8 cellular contexts compared by ENCODE assay signal in the genomic region with DNA sequence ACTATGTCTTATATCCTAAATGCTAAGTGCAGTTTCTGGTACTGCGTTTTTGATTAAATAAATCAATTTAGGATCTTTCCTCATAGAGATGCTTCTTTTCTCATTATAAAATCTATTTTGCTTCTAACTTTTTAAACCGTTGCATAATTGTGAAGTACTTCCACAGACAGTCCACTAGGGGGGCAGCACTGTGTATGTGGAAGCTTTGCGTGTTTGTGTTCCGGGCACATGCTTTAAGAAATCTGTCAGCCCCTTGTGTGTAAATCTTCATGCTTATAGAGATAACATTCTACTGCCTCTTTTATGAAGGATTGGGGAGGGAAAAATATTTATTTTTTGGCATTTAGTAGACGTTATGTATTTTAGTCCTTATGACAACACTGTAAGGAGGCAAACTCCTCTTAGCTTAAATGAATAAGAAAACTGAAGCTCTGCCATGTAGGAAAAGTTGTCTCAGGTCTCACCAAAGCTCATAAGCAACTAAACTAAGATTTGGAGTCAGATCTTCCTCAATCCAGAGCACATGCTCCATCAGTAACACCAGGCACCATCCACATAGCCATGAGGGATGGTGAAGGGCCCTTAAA.
A peak's percentile ranks its signal among the peaks of the same experiment; 100 is the strongest.
DNase-seq lines count a peak whose midpoint lies in the region; ATAC-seq and TF ChIP-seq lines count a peak whose summit lies in the region.

No MANE protein-coding gene starts in this region.

- peaks cover 2% of the 10 kb centered on the region for H3K9me3 Mint-ChIP-seq in neural crest cell
- H3K9me3 Mint-ChIP-seq in activated CD8-positive, alpha-beta memory T cell treated with anti-CD3 and anti-CD28 coated beads, Interleukin-2, amount 10 ng/mL, durations not matched to agents 7 days and 5 days (ENCODE audit: low read depth), result no peaks in the 10 kb centered on the region

- peak; percentile 91 for ATAC-seq in GM21723 (IDR thresholded peaks at IDR 0.05; ENCODE audit: unreplicated experiment)
- no peak for ATAC-seq in activated CD8-positive, alpha-beta memory T cell treated with anti-CD3 and anti-CD28 coated beads, Interleukin-2, amount 10 ng/mL, durations not matched to agents 7 days and 5 days

- no peaks in the 10 kb centered on the region for H3K36me3 Mint-ChIP-seq in neural crest cell (ENCODE audit: low read depth)
- H3K36me3 Mint-ChIP-seq in activated CD8-positive, alpha-beta memory T cell treated with anti-CD3 and anti-CD28 coated beads, Interleukin-2, amount 10 ng/mL, durations not matched to agents 7 days and 5 days, result no peaks in the 10 kb centered on the region

- peak; percentile 60 for DNase-seq in GM12865 (ENCODE audit: low read depth)
- DNase-seq in Kasumi-1 (lab: John Stamatoyannopoulos, UW), result peak; percentile 23 to 56
- peak; percentile 4 for DNase-seq in cerebellar cortex (ENCODE audit: low spot score)
- peak; percentile 4 for DNase-seq in neural crest cell (ENCODE audit: low read depth, low spot score)
- no peak for DNase-seq in activated CD8-positive, alpha-beta memory T cell treated with anti-CD3 and anti-CD28 coated beads, Interleukin-2, amount 10 ng/mL, durations not matched to agents 7 days and 5 days
- DNase-seq in glomerular visceral epithelial cell (ENCODE audit: extremely low spot score), result no peak
- no peak for DNase-seq in effector CD8-positive, alpha-beta T cell (lab: John Stamatoyannopoulos, UW)

- TF ChIP-seq CTCF in GM12865 (IDR thresholded peaks at IDR 0.05; ENCODE audit: insufficient read depth, low read depth, low read length, missing control alignments) (peak; percentile 77), neural crest cell (conservative IDR thresholded peaks at IDR 0.05) (peak; percentile 78)

- no peak overlapping the region for H3K4me3 ChIP-seq in GM12865 (ENCODE audit: low read depth, low read length)

- no peak overlapping the region for H3K27ac Mint-ChIP-seq in neural crest cell (ENCODE audit: unreplicated experiment)
- H3K27ac Mint-ChIP-seq in activated CD8-positive, alpha-beta memory T cell treated with anti-CD3 and anti-CD28 coated beads, Interleukin-2, amount 10 ng/mL, durations not matched to agents 7 days and 5 days, result no peak overlapping the region

- CTCF ChIA-PET in activated CD8-positive, alpha-beta memory T cell treated with anti-CD3 and anti-CD28 coated beads, Interleukin-2, amount 10 ng/mL, durations not matched to agents 7 days and 5 days (lab: Charles Lee), result interaction anchor here (0.8 to 1.3 kb wide), 3 partner anchors 10 to 66 kb away, joined by 3 read pairs; no protein-coding TSS in a partner anchor

- no peak overlapping the region for H3K4me3 Mint-ChIP-seq in neural crest cell
- no peak overlapping the region for H3K4me3 Mint-ChIP-seq in activated CD8-positive, alpha-beta memory T cell treated with anti-CD3 and anti-CD28 coated beads, Interleukin-2, amount 10 ng/mL, durations not matched to agents 7 days and 5 days

- peaks cover 67% of the 10 kb centered on the region for H3K27me3 Mint-ChIP-seq in neural crest cell (ENCODE audit: low read depth)
- H3K27me3 Mint-ChIP-seq in activated CD8-positive, alpha-beta memory T cell treated with anti-CD3 and anti-CD28 coated beads, Interleukin-2, amount 10 ng/mL, durations not matched to agents 7 days and 5 days, result no peaks in the 10 kb centered on the region

- H3K4me1 Mint-ChIP-seq in neural crest cell, result no peaks in the 10 kb centered on the region
- no peaks in the 10 kb centered on the region for H3K4me1 Mint-ChIP-seq in activated CD8-positive, alpha-beta memory T cell treated with anti-CD3 and anti-CD28 coated beads, Interleukin-2, amount 10 ng/mL, durations not matched to agents 7 days and 5 days

Comparison
In these comparisons a context has a peak if more than half of its experiments do, and no peak if none do; other contexts are left out.
1. DNase-seq: peak in GM12865 (single experiment), Kasumi-1 (2 of 2), cerebellar cortex (single experiment) and neural crest cell (single experiment); none in activated CD8-positive, alpha-beta memory T cell treated with anti-CD3 and anti-CD28 coated beads, Interleukin-2, amount 10 ng/mL, durations not matched to agents 7 days and 5 days (single experiment), glomerular visceral epithelial cell (single experiment) and effector CD8-positive, alpha-beta T cell (single experiment).